ENCODE assay signal across 1 cellular context in genomic region chr14:103296987-103297386, GRCh38.
TF ChIP-seq lines count a peak whose summit lies in the region.

No MANE protein-coding gene starts in this region.

TF ChIP-seq in GM23338, 12 proteins besides CTCF, POLR2A, EP300 and RAD21 (continued from another document):
- no peak for TF ChIP-seq ZNF462 (CRISPR knock-in tag; IDR thresholded peaks at IDR 0.05)
- no peak for TF ChIP-seq STAT1 (IDR thresholded peaks at IDR 0.05; ENCODE audit: unreplicated experiment)
